In genomic region chr15:48965972-48966371, GRCh38 we compare ENCODE assay signal across 8 cellular contexts. TPM values are rescaled to one million over a fixed set of nuclear protein-coding genes. Genes with fewer than 3 reads are reported as not detected.
A peak's percentile ranks its signal among the peaks of the same experiment; 100 is the strongest.
DNase-seq lines count a peak whose midpoint lies in the region; ATAC-seq and TF ChIP-seq lines count a peak whose summit lies in the region.

No MANE protein-coding gene starts in this region.

- no peak for TF ChIP-seq POLR2A in heart left ventricle (IDR thresholded peaks at IDR 0.05)

- intact Hi-C loops in A673 (cut with micrococcal nuclease; ENCODE audit: unreplicated experiment) (no loop called here), heart left ventricle (cut with DNase I) (loop anchor here in 1 of 10 donors (10.0 kb wide), 1 partner anchor 91 kb away; the partner anchor contains the start of gene EID1)

- H3K4me1 ChIP-seq in A673 (ENCODE audit: insufficient read depth, low read length, poor library complexity, severe bottlenecking) (peaks cover 4% of the 10 kb centered on the region), heart left ventricle (peaks cover 0 to 25% (median 9%) of the 10 kb centered on the region in 12 donors)

- DNase-seq in A673 (ENCODE audit: low spot score) (peak; percentile 79), RPMI8226 (peak; percentile 31), hepatic stellate cell (ENCODE audit: low spot score) (peak; percentile 55), NCI-H748 (lab: John Stamatoyannopoulos, UW; ENCODE audit: unreplicated experiment) (no peak), heart left ventricle (no peak), HuH-7.5 (ENCODE audit: low spot score) (no peak)

- no TSS peak for BruUV-seq in A673 (replicated peaks; lab: Mats Ljungman, UMichigan)

- no peaks in the 10 kb centered on the region for H3K27me3 ChIP-seq in A673 (replicated peaks; ENCODE audit: insufficient read depth, low read depth, low read length, poor library complexity)
- H3K27me3 ChIP-seq in heart left ventricle, result peaks cover 0 to 12% (median 0%) of the 10 kb centered on the region in 9 donors

- no peaks in the 10 kb centered on the region for H3K36me3 ChIP-seq in A673 (ENCODE audit: insufficient read depth, low read length, poor library complexity, severe bottlenecking)
- H3K36me3 ChIP-seq in heart left ventricle, result no peaks in the 10 kb centered on the region

- ATAC-seq in GM18517 (IDR thresholded peaks at IDR 0.05; ENCODE audit: unreplicated experiment), result peak; percentile 55
- peak; percentile 50 for ATAC-seq in HG02981 (IDR thresholded peaks at IDR 0.05; ENCODE audit: unreplicated experiment)
- no peak for ATAC-seq in heart left ventricle

- POLR2A ChIA-PET in A673 (lab: Charles Lee; ENCODE audit: low non-redundant PET), result no interaction called here

- H3K4me3 ChIP-seq in A673 (ENCODE audit: low read depth, low read length, poor library complexity, severe bottlenecking) (no peak overlapping the region), heart left ventricle (no peak overlapping the region)

- TF ChIP-seq CTCF in A673 (conservative IDR thresholded peaks at IDR 0.05; ENCODE audit: low read depth, low read length) (peak; percentile 37; the same call in 1 of the 2 replicates), heart left ventricle (IDR thresholded peaks at IDR 0.05) (no peak)

- CTCF ChIA-PET in A673 (lab: Charles Lee), result interaction anchor here (1.3 to 1.5 kb wide), 2 partner anchors 10 to 104 kb away, joined by 3 read pairs; no protein-coding TSS in a partner anchor

- H3K27ac ChIP-seq in A673 (ENCODE audit: low read depth, low read length, poor library complexity, severe bottlenecking), result no peak overlapping the region
- H3K27ac ChIP-seq in heart left ventricle, result no peak overlapping the region

- no peaks in the 10 kb centered on the region for H3K9me3 ChIP-seq in A673 (ENCODE audit: low read depth, low read length, poor library complexity, severe bottlenecking)
- no peaks in the 10 kb centered on the region for H3K9me3 ChIP-seq in heart left ventricle

RNA-seq across cellular contexts. Expression of gene SHC4, which starts 2.3 kb away (rescaled TPM):
- total RNA-seq in A673 (2021), result 0.57 and 0.73 TPM in 2 replicates
- total RNA-seq in heart left ventricle, result 1 to 10 TPM; 1.8 to 4.1 (median 2.6) TPM
- 1 to 10 TPM; 1.3 to 1.5 TPM for polyA plus RNA-seq in heart left ventricle

Comparison
In these comparisons a context has a peak if more than half of its experiments do, and no peak if none do; other contexts are left out.
1. DNase-seq: peak in A673 (single experiment), RPMI8226 (single experiment) and hepatic stellate cell (single experiment); none in NCI-H748 (single experiment), heart left ventricle (0 of 5) and HuH-7.5 (single experiment).
2. ATAC-seq: peak in GM18517 (single experiment) and HG02981 (single experiment); none in heart left ventricle (0 of 4).